Comparison of ENCODE assay signal across 17 cellular contexts in genomic region chr7:23449941-23450340, GRCh38.
"Had no signal": no experiment of that assay in that cellular context is flagged by ENCODE, and none has a peak within 500 bp of the region (broad histone marks: within the 10 kb centered on the region; RNA-seq: fewer than 3 reads in every experiment).

No MANE protein-coding gene starts in this region.

- FAIRE-seq: endometrium had no signal

- H3K36me3 Mint-ChIP-seq: activated naive CD4-positive, alpha-beta T cell treated with anti-CD3 and anti-CD28 coated beads, Interleukin-2, amount 50 U/mL, for 72 hours had no signal

- ATAC-seq: activated CD8-positive, alpha-beta T cell treated with anti-CD3 and anti-CD28 coated beads, Interleukin-2, amount 10 ng/mL, durations not matched to agents 7 days and 5 days; activated naive CD4-positive, alpha-beta T cell treated with anti-CD3 and anti-CD28 coated beads, Interleukin-2, amount 50 U/mL, for 72 hours; sciatic nerve; upper lobe of right lung had no signal

- H3K4me3 ChIP-seq: colonic mucosa, ovary, stomach, testis, upper lobe of right lung had no signal

- H3K27ac ChIP-seq: colonic mucosa, ovary, stomach, testis, upper lobe of right lung had no signal

- H3K4me3 Mint-ChIP-seq: activated CD8-positive, alpha-beta T cell treated with anti-CD3 and anti-CD28 coated beads, Interleukin-2, amount 10 ng/mL, durations not matched to agents 7 days and 5 days; neural crest cell had no signal

- H3K9me3 Mint-ChIP-seq: activated naive CD4-positive, alpha-beta T cell treated with anti-CD3 and anti-CD28 coated beads, Interleukin-2, amount 50 U/mL, for 72 hours; neural crest cell had no signal

- H3K27ac Mint-ChIP-seq: activated CD8-positive, alpha-beta T cell treated with anti-CD3 and anti-CD28 coated beads, Interleukin-2, amount 10 ng/mL, durations not matched to agents 7 days and 5 days; activated naive CD4-positive, alpha-beta T cell treated with anti-CD3 and anti-CD28 coated beads, Interleukin-2, amount 50 U/mL, for 72 hours had no signal

- DNase-seq: activated CD4-positive, alpha-beta T cell treated with anti-CD3 and anti-CD28 coated beads for 4 hours; activated CD8-positive, alpha-beta memory T cell treated with anti-CD3 and anti-CD28 coated beads, Interleukin-2, amount 50 U/mL, for 4 hours; activated CD8-positive, alpha-beta T cell treated with anti-CD3 and anti-CD28 coated beads, Interleukin-2, amount 10 ng/mL, durations not matched to agents 7 days and 5 days; activated gamma-delta T cell; activated T-cell treated with anti-CD3 and anti-CD28 coated beads, Interleukin-2, amount 50 U/mL, for 48 hours; amniotic stem cell; caudate nucleus; colonic mucosa; islet precursor cell; ovary; stomach; testis; upper lobe of right lung had no signal
